ENCODE assay signal across 19 cellular contexts in genomic region chr21:41120997-41121396, GRCh38.
"Had no signal": no experiment of that assay in that cellular context is flagged by ENCODE, and none has a peak within 500 bp of the region (broad histone marks: within the 10 kb centered on the region; RNA-seq: fewer than 3 reads in every experiment).

No MANE protein-coding gene starts in this region.

- ATAC-seq: effector memory CD8-positive, alpha-beta T cell had no signal

- H3K4me1 ChIP-seq: colonic mucosa, foreskin keratinocyte had no signal

- H3K36me3 ChIP-seq: colonic mucosa, esophagus muscularis mucosa, esophagus squamous epithelium, gastrocnemius medialis, gastroesophageal sphincter, heart left ventricle had no signal

- H3K27ac ChIP-seq: colonic mucosa, coronary artery, dorsolateral prefrontal cortex, epithelial cell of prostate, esophagus muscularis mucosa, esophagus squamous epithelium, foreskin keratinocyte, gastrocnemius medialis, gastroesophageal sphincter, heart left ventricle had no signal

- DNase-seq: colonic mucosa; cortex of kidney; dermis blood vessel endothelial cell; effector CD4-positive, alpha-beta T cell; effector CD8-positive, alpha-beta T cell; effector memory CD4-positive, alpha-beta T cell; foreskin fibroblast; foreskin keratinocyte; gastrocnemius medialis; glutamatergic neuron; heart left ventricle had no signal

- H3K27me3 ChIP-seq: gastrocnemius medialis had no signal

- H3K9me3 Mint-ChIP-seq: dendritic cell treated with granulocyte-macrophage colony-stimulating factor and Interleukin-4, amounts not matched to agents 40 ng/mL and 50 ng/mL, for 4 days; effector memory CD8-positive, alpha-beta T cell had no signal

- H3K9me3 ChIP-seq: colonic mucosa, esophagus muscularis mucosa, esophagus squamous epithelium, gastrocnemius medialis, gastroesophageal sphincter, heart left ventricle had no signal

- H3K27ac Mint-ChIP-seq: dendritic cell treated with granulocyte-macrophage colony-stimulating factor and Interleukin-4, amounts not matched to agents 40 ng/mL and 50 ng/mL, for 4 days; effector memory CD8-positive, alpha-beta T cell had no signal

- H3K4me3 Mint-ChIP-seq: dendritic cell treated with granulocyte-macrophage colony-stimulating factor and Interleukin-4, amounts not matched to agents 40 ng/mL and 50 ng/mL, for 4 days; effector memory CD8-positive, alpha-beta T cell had no signal

- H3K4me3 ChIP-seq: colonic mucosa, coronary artery, dorsolateral prefrontal cortex, esophagus muscularis mucosa, esophagus squamous epithelium, gastrocnemius medialis, gastroesophageal sphincter, heart left ventricle had no signal
